Comparison of ENCODE assay signal across 11 cellular contexts in the genomic region with DNA sequence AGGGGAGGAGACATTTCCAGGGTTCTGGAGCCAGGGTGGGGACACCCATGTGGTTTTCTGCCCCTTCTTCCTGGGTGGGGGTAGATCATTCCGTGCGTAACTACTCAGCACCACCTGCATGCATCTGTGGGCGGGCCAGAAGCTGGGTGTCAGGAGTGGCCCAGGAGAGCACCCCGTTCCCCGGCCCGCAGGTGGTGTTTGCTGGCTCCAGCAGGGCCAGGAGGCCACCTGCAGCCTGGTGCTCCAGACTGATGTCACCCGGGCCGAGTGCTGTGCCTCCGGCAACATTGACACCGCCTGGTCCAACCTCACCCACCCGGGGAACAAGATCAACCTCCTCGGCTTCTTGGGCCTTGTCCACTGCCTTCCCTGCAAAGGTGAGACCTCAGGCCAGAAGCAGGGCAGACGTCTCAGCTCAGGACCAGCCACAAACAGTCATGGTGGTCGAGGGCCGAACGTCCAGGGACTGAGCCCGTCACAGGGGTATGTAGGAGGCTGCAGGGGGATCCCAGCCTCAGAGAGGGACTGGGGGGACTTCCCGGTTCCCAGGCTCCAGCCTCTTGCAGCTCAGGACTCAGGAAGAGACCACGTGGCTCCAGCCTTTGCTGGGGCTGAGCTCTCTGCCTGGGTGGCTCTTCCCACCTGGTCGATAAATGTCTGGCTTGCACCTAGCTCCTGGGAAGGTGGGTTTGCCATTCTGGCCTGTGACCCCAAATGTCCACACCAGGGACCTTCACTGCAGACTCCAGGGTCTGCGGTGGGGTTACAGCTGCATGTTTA. TPM values are rescaled to one million over a fixed set of nuclear protein-coding genes. Genes with fewer than 3 reads are reported as not detected.
DNase-seq lines count a peak whose midpoint lies in the region; ATAC-seq and TF ChIP-seq lines count a peak whose summit lies in the region.
"Had no signal": no experiment of that assay in that cellular context is flagged by ENCODE, and none has a peak within 500 bp of the region (broad histone marks: within the 10 kb centered on the region; RNA-seq: fewer than 3 reads in every experiment).

No MANE protein-coding gene starts in this region.

- 0 out of 2 replicates have a peak, but pooled peaks cover 2% of the 10 kb centered on the region for H3K9me3 ChIP-seq in SJSA1 (replicated peaks)
- H3K9me3 ChIP-seq in subcutaneous abdominal adipose tissue (ENCODE audit: control insufficient read depth in 5 of 5, low read length in 5 of 5), result no peaks in the 10 kb centered on the region
- H3K9me3 ChIP-seq: MG63 had no signal

- CTCF ChIA-PET in GM10248 (lab: Yijun Ruan, JAX), result interaction anchor here (0.9 to 2.9 kb wide), 5 partner anchors 9 to 172 kb away, joined by 3 to 9 read pairs (median 3); a partner anchor contains a TSS

- TF ChIP-seq POLR2A in GM18505 (IDR thresholded peaks at IDR 0.05; ENCODE audit: borderline replicate concordance, extremely low read depth, insufficient read depth, insufficient read length), result no peak

- DNase-seq in NCI-H1417 (lab: John Stamatoyannopoulos, UW) (peak in 2 of 3 experiments; percentile 54 to 70), NCI-H1417 treated with DMSO at 0.1 percent for 48 hours (lab: John Stamatoyannopoulos, UW) (no peak), SJSA1 (ENCODE audit: low read depth in 1 of 2, low spot score in 2 of 2) (peak in 1 of 2 experiments; percentile 65), foreskin keratinocyte (peak; percentile 67 to 82), C1 segment of cervical spinal cord (lab: John Stamatoyannopoulos, UW) (no peak), GM10248 (ENCODE audit: extremely low spot score) (no peak)
- DNase-seq: activated CD4-positive, alpha-beta T cell treated with anti-CD3 and anti-CD28 coated beads for 48 hours had no signal

- H3K4me1 ChIP-seq in SJSA1 (replicated peaks) (peaks cover 46% of the 10 kb centered on the region), foreskin keratinocyte (no peaks in the 10 kb centered on the region), subcutaneous abdominal adipose tissue (ENCODE audit: control insufficient read depth in 5 of 5, insufficient read depth in 5 of 5, low read length in 5 of 5) (peaks cover 7 to 71% (median 59%) of the 10 kb centered on the region in 5 donors)

- TF ChIP-seq CTCF in foreskin keratinocyte (conservative IDR thresholded peaks at IDR 0.05), result peak; percentile 9
- TF ChIP-seq CTCF in GM10248 (IDR thresholded peaks at IDR 0.05; ENCODE audit: control extremely low read depth, extremely low read depth, low read depth, missing control alignments), result no peak

- peak overlapping the region in 4 of 5 donors; percentile 1 to 77 (median 56) for H3K9ac ChIP-seq in subcutaneous abdominal adipose tissue (ENCODE audit: low read length in 5 of 5)

- peak overlapping the region; percentile 57 for H3K4me3 ChIP-seq in SJSA1
- H3K4me3 ChIP-seq in subcutaneous abdominal adipose tissue (ENCODE audit: low read depth in 1 of 5, low read length in 5 of 5), result peak overlapping the region; percentile 40 to 59 (median 48)

- H3K36me3 ChIP-seq in SJSA1 (peaks cover 43% of the 10 kb centered on the region), subcutaneous abdominal adipose tissue (ENCODE audit: control insufficient read depth in 5 of 5, insufficient read depth in 5 of 5, low read length in 5 of 5) (peaks cover 0 to 5% (median 0%) of the 10 kb centered on the region in 5 donors)
- H3K36me3 ChIP-seq: MG63 had no signal

- H3K27ac ChIP-seq in SJSA1 (peak overlapping the region; percentile 93), foreskin keratinocyte (peak overlapping the region; percentile 70), subcutaneous abdominal adipose tissue (ENCODE audit: low read depth, low read length) (peak overlapping the region; percentile 88)
- H3K27ac ChIP-seq: C4-2B had no signal

- peak; percentile 13 for ATAC-seq in foreskin keratinocyte
- no peak for ATAC-seq in GM18505 (IDR thresholded peaks at IDR 0.05; ENCODE audit: unreplicated experiment)

- POLR2A ChIA-PET in GM10248 (lab: Yijun Ruan, JAX), result interaction anchor here (0.6 kb wide), 1 partner anchor 23 kb away, joined by 3 read pairs; no protein-coding TSS in a partner anchor

- H3K27me3 ChIP-seq in SJSA1 (replicated peaks), result no peaks in the 10 kb centered on the region
- H3K27me3 ChIP-seq in foreskin keratinocyte, result no peaks in the 10 kb centered on the region
- peaks cover 0 to 3% (median 0%) of the 10 kb centered on the region in 5 donors for H3K27me3 ChIP-seq in subcutaneous abdominal adipose tissue (ENCODE audit: control insufficient read depth in 5 of 5, insufficient read depth in 4 of 5, low read length in 5 of 5)
- H3K27me3 ChIP-seq: MG63 had no signal

RNA-seq across cellular contexts. Expression of a gene that starts 1.6 kb away (rescaled TPM):
- 317 and 364 TPM in 2 replicates for total RNA-seq in SJSA1 (2014; rRNA removed; shearing (Covaris generic))
- 135 and 157 TPM in 2 replicates for total RNA-seq in foreskin keratinocyte
- polyA plus RNA-seq in foreskin keratinocyte, result 150 and 180 TPM in 2 replicates

RNA-seq across cellular contexts. Expression of a gene that starts 14.8 kb away (rescaled TPM):
- total RNA-seq in SJSA1 (2014; rRNA removed; shearing (Covaris generic)), result 55.9 and 79.3 TPM in 2 replicates
- total RNA-seq in foreskin keratinocyte, result 67.8 and 74.3 TPM in 2 replicates
- polyA plus RNA-seq in foreskin keratinocyte, result 89.2 and 98.4 TPM in 2 replicates

RNA-seq across cellular contexts. Expression of a gene that starts 17.5 kb away (rescaled TPM):
- not detected in 2 replicates for total RNA-seq in SJSA1 (2014; rRNA removed; shearing (Covaris generic))
- total RNA-seq in foreskin keratinocyte, result not detected in 2 replicates
- not detected in 2 replicates for polyA plus RNA-seq in foreskin keratinocyte

RNA-seq across cellular contexts. Expression of a gene that starts 30.9 kb away (rescaled TPM):
- not detected in 2 replicates for total RNA-seq in SJSA1 (2014; rRNA removed; shearing (Covaris generic))
- 0.04 and 0.10 TPM in 2 replicates for total RNA-seq in foreskin keratinocyte
- 0.03 and 0.06 TPM in 2 replicates for polyA plus RNA-seq in foreskin keratinocyte

RNA-seq across cellular contexts. Expression of a gene that starts 38.1 kb away (rescaled TPM):
- total RNA-seq in SJSA1 (2014; rRNA removed; shearing (Covaris generic)), result 0.13 TPM in 1 of 2 replicates, not detected in the other
- total RNA-seq in foreskin keratinocyte, result not detected in 2 replicates
- not detected in 2 replicates for polyA plus RNA-seq in foreskin keratinocyte

Comparison
In these comparisons a context has a peak if more than half of its experiments do, and no peak if none do; other contexts are left out.
1. DNase-seq: peak in NCI-H1417 (2 of 3) and foreskin keratinocyte (2 of 2); none in NCI-H1417 treated with DMSO at 0.1 percent for 48 hours (single experiment), C1 segment of cervical spinal cord (0 of 14) and GM10248 (single experiment).
2. Peak in every context shown above with its lines, with median percentiles within 50 percentile points of each other: H3K27ac ChIP-seq.